In the genomic region with DNA sequence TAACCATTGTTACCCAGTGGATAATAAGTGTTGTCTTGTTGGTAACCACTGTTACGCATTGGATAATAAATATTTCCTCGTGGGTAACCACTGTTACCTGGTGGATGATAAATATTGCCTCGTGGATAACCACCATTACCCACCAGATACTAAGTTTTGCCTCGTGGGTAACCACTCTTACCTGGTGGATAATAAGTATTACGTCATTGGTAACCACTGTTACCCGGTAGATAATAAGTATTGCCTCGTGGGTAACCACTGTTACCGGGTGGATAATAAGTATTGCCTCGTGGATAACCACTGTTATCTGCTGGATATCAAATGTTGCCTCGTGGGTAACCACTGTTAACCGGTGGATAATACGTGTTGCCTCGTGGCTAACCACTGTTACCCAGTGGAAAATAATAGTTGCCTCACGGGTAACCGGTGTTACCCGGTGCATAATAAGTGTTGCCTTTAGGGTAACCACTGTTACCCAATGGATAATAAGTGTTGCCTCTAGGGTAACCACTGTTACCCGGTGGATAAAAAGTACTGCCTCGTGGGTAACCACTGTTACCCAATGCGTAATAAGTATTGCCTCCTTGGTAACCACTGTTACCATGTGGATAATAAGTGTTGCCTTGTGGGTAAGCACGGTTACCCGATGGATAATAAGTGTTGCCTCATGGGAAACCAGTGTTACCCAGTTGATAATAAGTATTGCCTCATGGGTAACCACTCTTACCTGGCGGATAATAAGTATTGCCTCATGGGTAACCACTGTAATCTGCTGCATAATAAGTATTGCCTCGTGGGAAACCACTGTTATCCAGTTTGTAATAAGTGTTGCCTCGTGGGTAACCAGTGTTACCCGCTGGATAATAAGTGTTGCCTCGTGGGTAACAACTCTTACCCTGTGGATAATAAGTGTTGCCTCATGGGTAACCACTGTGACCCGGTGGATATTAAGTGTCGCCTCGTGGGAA, we compare ENCODE assay signal across 23 cellular contexts. TPM values are rescaled to one million over a fixed set of nuclear protein-coding genes. Genes with fewer than 3 reads are reported as not detected.
DNase-seq lines count a peak whose midpoint lies in the region; ATAC-seq, FAIRE-seq and TF ChIP-seq lines count a peak whose summit lies in the region.
"Had no signal": no experiment of that assay in that cellular context is flagged by ENCODE, and none has a peak within 500 bp of the region (broad histone marks: within the 10 kb centered on the region; RNA-seq: fewer than 3 reads in every experiment).

No MANE protein-coding gene starts in this region.

- TF ChIP-seq EP300 in GM12878 (IDR thresholded peaks at IDR 0.05; ENCODE audit: borderline replicate concordance in 1 of 2, control insufficient read depth in 1 of 2, low read depth in 2 of 2, low read length in 2 of 2), result no peak

- no peaks in the 10 kb centered on the region for H3K27me3 Mint-ChIP-seq in activated CD4-positive, alpha-beta T cell treated with anti-CD3 and anti-CD28 coated beads, Interleukin-2, amount 10 ng/mL, durations not matched to agents 24 days and 14 days
- H3K27me3 Mint-ChIP-seq in osteocyte (ENCODE audit: unreplicated experiment), result no peaks in the 10 kb centered on the region
- H3K27me3 Mint-ChIP-seq: CD4-positive, alpha-beta T cell had no signal

- H3K4me3 Mint-ChIP-seq in activated CD4-positive, alpha-beta T cell treated with anti-CD3 and anti-CD28 coated beads, Interleukin-2, amount 10 ng/mL, durations not matched to agents 24 days and 14 days, result no peak overlapping the region
- no peak overlapping the region for H3K4me3 Mint-ChIP-seq in osteocyte (ENCODE audit: unreplicated experiment)
- H3K4me3 Mint-ChIP-seq: CD4-positive, alpha-beta T cell; HFFc6 had no signal

- H3K4me1 Mint-ChIP-seq in activated CD4-positive, alpha-beta T cell treated with anti-CD3 and anti-CD28 coated beads, Interleukin-2, amount 10 ng/mL, durations not matched to agents 24 days and 14 days, result no peaks in the 10 kb centered on the region
- no peaks in the 10 kb centered on the region for H3K4me1 Mint-ChIP-seq in osteocyte (ENCODE audit: unreplicated experiment)

- no peak overlapping the region for H3K27ac ChIP-seq in GM12878 (ENCODE audit: control insufficient read depth, insufficient read depth)
- H3K27ac ChIP-seq: 22Rv1, A549, C4-2B, KMS-11 had no signal

- H3K27me3 ChIP-seq in GM12878 (replicated peaks in 1 of 2; ENCODE audit: control insufficient read depth in 2 of 2, insufficient read depth in 2 of 2, low read length in 1 of 2), result no peaks in the 10 kb centered on the region

- POLR2A ChIA-PET in GM12878 (lab: Charles Lee), result no interaction called here

- SMC1A ChIA-PET in GM12878 (lab: Charles Lee; ENCODE audit: uncharacterized antibody, unreplicated experiment), result no interaction called here

- H3K36me3 ChIP-seq in GM12878 (ENCODE audit: control insufficient read depth in 2 of 2, insufficient read depth in 2 of 2, low read length in 1 of 2), result no peaks in the 10 kb centered on the region

- no peak for ATAC-seq in GM12878
- ATAC-seq: A549, HCT116 had no signal

- TF ChIP-seq POLR2A in GM12878 (IDR thresholded peaks at IDR 0.05; ENCODE audit: low read depth, low read length), result no peak

- no peaks in the 10 kb centered on the region; the same call in 1 of the 3 replicates for H3K9me3 ChIP-seq in GM12878 (replicated peaks; ENCODE audit: control insufficient read depth, insufficient read depth, low read length)
- H3K9me3 ChIP-seq: A549 had no signal

- no peaks in the 10 kb centered on the region for H3K79me2 ChIP-seq in GM12878 (ENCODE audit: control insufficient read depth, insufficient read depth, low read length)

- in situ Hi-C loops in GM12878 (cut with MboI), result no loop called here

- peaks cover 7% of the 10 kb centered on the region for H4K20me1 ChIP-seq in GM12878 (ENCODE audit: control insufficient read depth, insufficient read depth)

- intact Hi-C loops in activated CD4-positive, alpha-beta T cell treated with anti-CD3 and anti-CD28 coated beads, Interleukin-2, amount 10 ng/mL, durations not matched to agents 24 days and 14 days (cut with micrococcal nuclease), result no loop called here
- intact Hi-C loops in GM12878 (cut with micrococcal nuclease; ENCODE audit: unreplicated experiment), result no loop called here

- no peak overlapping the region for H3K9ac ChIP-seq in GM12878 (ENCODE audit: control insufficient read depth, insufficient read depth, low read length)
- H3K9ac ChIP-seq: KMS-11 had no signal

- TF ChIP-seq CTCF in GM12878 (IDR thresholded peaks at IDR 0.05 in 2 of 3, conservative IDR thresholded peaks at IDR 0.05 in 1 of 3; ENCODE audit: control insufficient read depth in 2 of 3, extremely low read depth in 1 of 3, insufficient read depth in 1 of 3, low read depth in 3 of 3, low read length in 3 of 3) (no peak), osteocyte (IDR thresholded peaks at IDR 0.05) (no peak)

- H3K36me3 Mint-ChIP-seq in activated CD4-positive, alpha-beta T cell treated with anti-CD3 and anti-CD28 coated beads, Interleukin-2, amount 10 ng/mL, durations not matched to agents 24 days and 14 days (ENCODE audit: low read depth), result no peaks in the 10 kb centered on the region
- H3K36me3 Mint-ChIP-seq in osteocyte (ENCODE audit: unreplicated experiment), result no peaks in the 10 kb centered on the region

- DNase-seq in activated CD4-positive, alpha-beta T cell treated with anti-CD3 and anti-CD28 coated beads, Interleukin-2, amount 10 ng/mL, durations not matched to agents 24 days and 14 days, result peak; percentile 39
- DNase-seq in activated CD4-positive, alpha-beta T cell treated with anti-CD3 and anti-CD28 coated beads for 48 hours, result no peak
- DNase-seq in GM12878 (ENCODE audit: low read depth, low spot score) (no peak), osteocyte (ENCODE audit: extremely low spot score, unreplicated experiment) (peak; percentile 46), Kasumi-1 (lab: John Stamatoyannopoulos, UW) (no peak), GDM1 (lab: John Stamatoyannopoulos, UW) (no peak), DMS53 treated with DMSO at 0.1 percent for 48 hours (lab: John Stamatoyannopoulos, UW; ENCODE audit: unreplicated experiment) (no peak)
- DNase-seq: AML-193; Caco-2; CD4-positive, alpha-beta T cell; DMS79; GF-D8; GOT3; H7; HFFc6 had no signal

- no peaks in the 10 kb centered on the region for H3K4me1 ChIP-seq in GM12878 (ENCODE audit: control insufficient read depth, insufficient read depth, low read length)
- H3K4me1 ChIP-seq: A549, Caco-2 had no signal

- no peak overlapping the region for H3K4me3 ChIP-seq in GM12878
- H3K4me3 ChIP-seq: A549 had no signal

- no TSS peak for BruUV-seq in GM12878 (replicated peaks; lab: Mats Ljungman, UMichigan)

- 16% methylated on average over 29 of the region's 29 CpGs for WGBS in GM12878 (ENCODE audit: insufficient coverage, insufficient replicate concordance, low lambda C conversion rate, missing lambda C conversion rate)

- no peak overlapping the region for H3K4me2 ChIP-seq in GM12878 (ENCODE audit: control insufficient read depth, insufficient read depth)
- H3K4me2 ChIP-seq: A549, KMS-11 had no signal

- CTCF ChIA-PET in GM12878 (lab: Yijun Ruan, JAX), result no interaction called here

- RAD21 ChIA-PET in GM12878 (lab: Charles Lee; ENCODE audit: unreplicated experiment), result no interaction called here

- TF ChIP-seq RAD21 in GM12878 (IDR thresholded peaks at IDR 0.05; ENCODE audit: insufficient read depth, low read depth, low read length), result no peak

- no peaks in the 10 kb centered on the region for H3K9me3 Mint-ChIP-seq in activated CD4-positive, alpha-beta T cell treated with anti-CD3 and anti-CD28 coated beads, Interleukin-2, amount 10 ng/mL, durations not matched to agents 24 days and 14 days
- peaks cover 13% of the 10 kb centered on the region for H3K9me3 Mint-ChIP-seq in osteocyte (ENCODE audit: unreplicated experiment)
- H3K9me3 Mint-ChIP-seq: CD4-positive, alpha-beta T cell; HFFc6 had no signal

- no peak overlapping the region for H2AFZ ChIP-seq in GM12878 (ENCODE audit: control insufficient read depth, low read depth, low read length)

- FAIRE-seq in GM12878 (lab: Jason Lieb, UNC), result no peak
- FAIRE-seq: A549, D721Med had no signal

- H3K27ac Mint-ChIP-seq in activated CD4-positive, alpha-beta T cell treated with anti-CD3 and anti-CD28 coated beads, Interleukin-2, amount 10 ng/mL, durations not matched to agents 24 days and 14 days, result no peak overlapping the region
- no peak overlapping the region for H3K27ac Mint-ChIP-seq in osteocyte (ENCODE audit: unreplicated experiment)
- H3K27ac Mint-ChIP-seq: CD4-positive, alpha-beta T cell; HFFc6 had no signal

RNA-seq across cellular contexts. Expression of a gene that starts 21.9 kb away (rescaled TPM):
- not detected in 2 replicates for total RNA-seq in activated CD4-positive, alpha-beta T cell treated with anti-CD3 and anti-CD28 coated beads, Interleukin-2, amount 10 ng/mL, durations not matched to agents 24 days and 14 days
- not detected in 2 replicates for total RNA-seq in GM12878 (2013; cell fraction: nucleolus; rRNA removed)
- total RNA-seq in GM12878 (2014; rRNA removed), result not detected in 2 replicates
- not detected in 2 replicates for total RNA-seq in GM12878 (2014; rRNA removed; fragmentation: Illumina TruSeq; extraction: Trizol)
- total RNA-seq in GM12878 (2021), result not detected in 2 replicates
- polyA plus RNA-seq in GM12878 (2011; ENCODE audit: low read depth), result not detected
- not detected in 2 replicates for polyA plus RNA-seq in GM12878 (2011; rRNA removed)
- polyA plus RNA-seq in GM12878 (2011; cell fraction: cytosol; rRNA removed), result not detected in 2 replicates
- not detected in 2 replicates for polyA plus RNA-seq in GM12878 (2011; cell fraction: nucleus; rRNA removed)
- polyA plus RNA-seq in GM12878 (2012), result not detected in 2 replicates
- not detected in 2 replicates for polyA plus RNA-seq in GM12878 (2014; fragmentation: Illumina TruSeq; extraction: Trizol)
- not detected for polyA plus RNA-seq in GM12878 (2014; fragmentation: Nextera tagmentation; extraction: Ambion mirVana)
- polyA plus RNA-seq in GM12878 (2014; rRNA removed), result not detected in 2 replicates
- not detected for polyA plus RNA-seq in GM12878 (2016; fragmentation: Nextera tagmentation; extraction: Ambion mirVana)
- not detected in 2 replicates for polyA minus RNA-seq in GM12878 (2011; rRNA and poly(A)+ RNA removed)
- not detected in 2 replicates for polyA minus RNA-seq in GM12878 (2011; cell fraction: cytosol; rRNA and poly(A)+ RNA removed)
- not detected in 2 replicates for polyA minus RNA-seq in GM12878 (2011; cell fraction: nucleus; rRNA and poly(A)+ RNA removed)
- total RNA-seq in osteocyte, result not detected in 2 replicates
- total RNA-seq: Caco-2; CD4-positive, alpha-beta T cell; Daoy; H7; HFFc6 had no signal
- polyA plus RNA-seq: A549, BJ had no signal

RNA-seq across cellular contexts. Expression of a gene that starts 57.8 kb away (rescaled TPM):
- total RNA-seq in activated CD4-positive, alpha-beta T cell treated with anti-CD3 and anti-CD28 coated beads, Interleukin-2, amount 10 ng/mL, durations not matched to agents 24 days and 14 days, result not detected in 2 replicates
- total RNA-seq in GM12878 (2013; cell fraction: nucleolus; rRNA removed), result not detected in 2 replicates
- not detected in 2 replicates for total RNA-seq in GM12878 (2014; rRNA removed)
- total RNA-seq in GM12878 (2014; rRNA removed; fragmentation: Illumina TruSeq; extraction: Trizol), result not detected in 2 replicates
- total RNA-seq in GM12878 (2021), result 0.16 TPM in 1 of 2 replicates, not detected in the other
- polyA plus RNA-seq in GM12878 (2011; ENCODE audit: low read depth), result not detected
- polyA plus RNA-seq in GM12878 (2011; rRNA removed), result not detected in 2 replicates
- polyA plus RNA-seq in GM12878 (2011; cell fraction: cytosol; rRNA removed), result not detected in 2 replicates
- polyA plus RNA-seq in GM12878 (2011; cell fraction: nucleus; rRNA removed), result not detected in 2 replicates
- not detected in 2 replicates for polyA plus RNA-seq in GM12878 (2012)
- not detected in 2 replicates for polyA plus RNA-seq in GM12878 (2014; fragmentation: Illumina TruSeq; extraction: Trizol)
- polyA plus RNA-seq in GM12878 (2014; fragmentation: Nextera tagmentation; extraction: Ambion mirVana), result not detected
- polyA plus RNA-seq in GM12878 (2014; rRNA removed), result not detected in 2 replicates
- polyA plus RNA-seq in GM12878 (2016; fragmentation: Nextera tagmentation; extraction: Ambion mirVana), result not detected
- polyA minus RNA-seq in GM12878 (2011; rRNA and poly(A)+ RNA removed), result not detected in 2 replicates
- not detected in 2 replicates for polyA minus RNA-seq in GM12878 (2011; cell fraction: cytosol; rRNA and poly(A)+ RNA removed)
- polyA minus RNA-seq in GM12878 (2011; cell fraction: nucleus; rRNA and poly(A)+ RNA removed), result not detected in 2 replicates
- not detected in 2 replicates for total RNA-seq in osteocyte
- total RNA-seq: Caco-2; CD4-positive, alpha-beta T cell; Daoy; H7; HFFc6 had no signal
- polyA plus RNA-seq: A549, BJ had no signal

Comparison
In these comparisons a context has a peak if more than half of its experiments do, and no peak if none do; other contexts are left out.
1. DNase-seq: peak in activated CD4-positive, alpha-beta T cell treated with anti-CD3 and anti-CD28 coated beads, Interleukin-2, amount 10 ng/mL, durations not matched to agents 24 days and 14 days (single experiment) and osteocyte (single experiment); none in activated CD4-positive, alpha-beta T cell treated with anti-CD3 and anti-CD28 coated beads for 48 hours (single experiment), GM12878 (single experiment), Kasumi-1 (0 of 2), GDM1 (single experiment) and DMS53 treated with DMSO at 0.1 percent for 48 hours (single experiment).